In genomic region chr4:77710125-77710524, GRCh38 we compare ENCODE assay signal across 33 cellular contexts.
"Had no signal": no experiment of that assay in that cellular context is flagged by ENCODE, and none has a peak within 500 bp of the region (broad histone marks: within the 10 kb centered on the region; RNA-seq: fewer than 3 reads in every experiment).

No MANE protein-coding gene starts in this region.

- H3K27me3 Mint-ChIP-seq: activated CD4-positive, alpha-beta T cell treated with anti-CD3 and anti-CD28 coated beads, Interleukin-2, amount 10 ng/mL, durations not matched to agents 7 days and 5 days; activated naive CD8-positive, alpha-beta T cell; activated naive CD8-positive, alpha-beta T cell treated with anti-CD3 and anti-CD28 coated beads, Interleukin-2, amount 50 U/mL, for 24 hours; brain had no signal

- FAIRE-seq: bronchial epithelial cell had no signal

- H3K4me3 Mint-ChIP-seq: activated CD4-positive, alpha-beta T cell treated with anti-CD3 and anti-CD28 coated beads, Interleukin-2, amount 10 ng/mL, durations not matched to agents 7 days and 5 days; activated CD8-positive, alpha-beta T cell treated with anti-CD3 and anti-CD28 coated beads, Interleukin-2, amount 10 ng/mL, durations not matched to agents 7 days and 5 days; activated naive CD4-positive, alpha-beta T cell treated with anti-CD3 and anti-CD28 coated beads, Interleukin-2, amount 10 ng/mL, durations not matched to agents 7 days and 5 days; activated naive CD8-positive, alpha-beta T cell; activated naive CD8-positive, alpha-beta T cell treated with anti-CD3 and anti-CD28 coated beads, Interleukin-2, amount 50 U/mL, for 24 hours; activated T-cell treated with anti-CD3 and anti-CD28 coated beads, Interleukin-2, amount 50 U/mL, for 4 hours; activated T-helper 1 cell treated with anti-CD3 and anti-CD28 coated beads, Interleukin-12 subunit alpha, Interleukin-12 subunit beta, Interleukin-2, Interleukin-4 antibody, amounts not matched to agents 30 ng/mL and 10 ng/mL and 1 ng/mL, durations not matched to agents 14 hours and 24 hours and 36 hours; brain had no signal

- H3K27ac Mint-ChIP-seq: activated CD8-positive, alpha-beta T cell treated with anti-CD3 and anti-CD28 coated beads, Interleukin-2, amount 10 ng/mL, durations not matched to agents 7 days and 5 days; activated naive CD4-positive, alpha-beta T cell treated with anti-CD3 and anti-CD28 coated beads, Interleukin-2, amount 10 ng/mL, durations not matched to agents 7 days and 5 days; activated naive CD8-positive, alpha-beta T cell treated with anti-CD3 and anti-CD28 coated beads, Interleukin-2, amount 50 U/mL, for 24 hours; activated T-helper 1 cell treated with anti-CD3 and anti-CD28 coated beads, Interleukin-12 subunit alpha, Interleukin-12 subunit beta, Interleukin-2, Interleukin-4 antibody, amounts not matched to agents 30 ng/mL and 10 ng/mL and 1 ng/mL, durations not matched to agents 14 hours and 24 hours and 36 hours; brain had no signal

- ATAC-seq: activated CD8-positive, alpha-beta T cell treated with anti-CD3 and anti-CD28 coated beads, Interleukin-2, amount 10 ng/mL, durations not matched to agents 7 days and 5 days; activated naive CD8-positive, alpha-beta T cell treated with anti-CD3 and anti-CD28 coated beads, Interleukin-2, amount 50 U/mL, for 24 hours; activated T-cell treated with anti-CD3 and anti-CD28 coated beads, Interleukin-2, amount 50 U/mL, for 4 hours had no signal

- H3K36me3 ChIP-seq: WERI-Rb-1 had no signal

- H3K9me3 Mint-ChIP-seq: activated CD4-positive, alpha-beta T cell treated with anti-CD3 and anti-CD28 coated beads, Interleukin-2, amount 10 ng/mL, durations not matched to agents 7 days and 5 days; activated naive CD4-positive, alpha-beta T cell treated with anti-CD3 and anti-CD28 coated beads, Interleukin-2, amount 10 ng/mL, durations not matched to agents 7 days and 5 days; activated naive CD8-positive, alpha-beta T cell treated with anti-CD3 and anti-CD28 coated beads, Interleukin-2, amount 50 U/mL, for 24 hours; activated T-cell treated with anti-CD3 and anti-CD28 coated beads, Interleukin-2, amount 50 U/mL, for 4 hours; activated T-helper 1 cell treated with anti-CD3 and anti-CD28 coated beads, Interleukin-12 subunit alpha, Interleukin-12 subunit beta, Interleukin-2, Interleukin-4 antibody, amounts not matched to agents 30 ng/mL and 10 ng/mL and 1 ng/mL, durations not matched to agents 14 hours and 24 hours and 36 hours; brain had no signal

- DNase-seq: activated CD4-positive, alpha-beta T cell treated with anti-CD3 and anti-CD28 coated beads for 1 hour; activated CD4-positive, alpha-beta T cell treated with anti-CD3 and anti-CD28 coated beads, Interleukin-2, amount 10 ng/mL, durations not matched to agents 7 days and 5 days; activated CD4-positive, alpha-beta T cell treated with anti-CD3 and anti-CD28 coated beads, Interleukin-2, amount 50 U/mL, for 48 hours; activated CD4-positive, CD25-positive, alpha-beta regulatory T cell; activated CD8-positive, alpha-beta T cell treated with anti-CD3 and anti-CD28 coated beads, Interleukin-2, amount 10 ng/mL, durations not matched to agents 7 days and 5 days; activated effector memory CD4-positive, alpha-beta T cell treated with Interleukin-2 at 50 U/mL for 16 hours; activated naive CD4-positive, alpha-beta T cell treated with anti-CD3 and anti-CD28 coated beads, Interleukin-2, amount 10 ng/mL, durations not matched to agents 7 days and 5 days; activated naive CD8-positive, alpha-beta T cell treated with anti-CD3 and anti-CD28 coated beads, Interleukin-2, amount 50 U/mL, for 24 hours; activated T-cell treated with anti-CD3 and anti-CD28 coated beads, Interleukin-2, amount 50 U/mL, for 4 hours; anterior cingulate cortex; caudate nucleus; Karpas-422; KBM-7; NCI-H1105; NCI-H1417 treated with DMSO at 0.1 percent for 48 hours; NCI-H187 treated with DMSO at 0.1 percent for 48 hours; NCI-H2081; NCI-H2171 treated with DMSO at 0.1 percent for 48 hours; NCI-H226; NCI-H446 treated with DMSO at 0.1 percent for 48 hours; NCI-H524; NCI-H69; NK-92 treated with Interleukin-12 subunit alpha and Interleukin-12 subunit beta, amount 100 ng/mL, for 24 hours; Right ventricle myocardium superior; SW 1271; T-helper 1 cell; T-helper 2 cell; T-helper 9 cell; WERI-Rb-1 had no signal

- H3K27ac ChIP-seq: WERI-Rb-1 had no signal
